ENCODE assay signal across 11 cellular contexts in the genomic region with DNA sequence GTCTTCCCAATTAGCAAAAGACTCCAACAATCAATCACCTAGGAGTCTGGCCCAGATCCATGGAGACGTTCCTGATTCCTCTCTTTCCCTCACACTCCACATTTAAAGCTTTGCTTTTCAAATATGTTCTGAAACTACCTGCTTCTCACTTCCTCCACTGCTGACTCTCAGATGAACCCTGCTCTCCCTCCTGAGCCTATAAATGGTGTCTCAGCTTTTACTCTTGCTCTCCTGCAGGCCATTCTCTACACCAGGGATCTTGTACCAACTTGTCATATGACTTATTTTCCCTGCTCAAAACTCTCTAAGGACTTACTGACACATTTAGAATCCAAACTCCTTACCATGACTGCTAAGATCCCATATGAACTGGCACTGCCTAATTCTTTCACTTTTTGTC.
DNase-seq lines count a peak whose midpoint lies in the region; ATAC-seq and TF ChIP-seq lines count a peak whose summit lies in the region.
"Had no signal": no experiment of that assay in that cellular context is flagged by ENCODE, and none has a peak within 500 bp of the region (broad histone marks: within the 10 kb centered on the region; RNA-seq: fewer than 3 reads in every experiment).

No MANE protein-coding gene starts in this region.

- intact Hi-C loops in heart right ventricle (cut with DNase I) = no loop called here

- H3K4me3 Mint-ChIP-seq in activated CD8-positive, alpha-beta T cell treated with anti-CD3 and anti-CD28 coated beads, Interleukin-2, amount 10 ng/mL, durations not matched to agents 7 days and 5 days = no peak overlapping the region
- H3K4me3 Mint-ChIP-seq: activated naive CD8-positive, alpha-beta T cell; CD4-positive, alpha-beta T cell had no signal

- H3K9me2 ChIP-seq in hepatocyte (replicated peaks; ENCODE audit: insufficient read depth) = no peaks in the 10 kb centered on the region

- no peaks in the 10 kb centered on the region for H4K20me1 ChIP-seq in OCI-LY3 (ENCODE audit: insufficient read depth, low read length)
- no peaks in the 10 kb centered on the region for H4K20me1 ChIP-seq in hepatocyte (ENCODE audit: insufficient read depth, poor library complexity, severe bottlenecking)

- H3K4me1 ChIP-seq in OCI-LY3 (ENCODE audit: low read length) = peaks cover 29% of the 10 kb centered on the region
- no peaks in the 10 kb centered on the region for H3K4me1 ChIP-seq in hepatocyte (ENCODE audit: insufficient read depth)
- peaks cover 0 to 12% (median 0%) of the 10 kb centered on the region in 9 donors for H3K4me1 ChIP-seq in heart right ventricle

- H3K79me2 ChIP-seq in OCI-LY3 (ENCODE audit: low read length) (no peaks in the 10 kb centered on the region), hepatocyte (no peaks in the 10 kb centered on the region)

- H2AFZ ChIP-seq in OCI-LY3 (ENCODE audit: low read depth, low read length) (no peak overlapping the region), hepatocyte (no peak overlapping the region)

- H3K4me2 ChIP-seq in OCI-LY3 (ENCODE audit: low read length) (peak overlapping the region; percentile 69), hepatocyte (no peak overlapping the region)

- CTCF ChIA-PET in activated CD8-positive, alpha-beta T cell treated with anti-CD3 and anti-CD28 coated beads, Interleukin-2, amount 10 ng/mL, durations not matched to agents 7 days and 5 days (lab: Charles Lee) = no interaction called here

- H3K9me3 ChIP-seq in OCI-LY3 (ENCODE audit: insufficient read depth, low read length) (no peaks in the 10 kb centered on the region), hepatocyte (ENCODE audit: low read depth) (no peaks in the 10 kb centered on the region), heart right ventricle (no peaks in the 10 kb centered on the region)

- 48% methylated on average over 1 of the region's 1 CpG for WGBS in hepatocyte (ENCODE audit: low lambda C conversion rate, missing lambda C conversion rate)
- 49 to 51% methylated on average over 1 of the region's 1 CpG for WGBS in heart right ventricle, 2 donors

- POLR2A ChIA-PET in activated CD8-positive, alpha-beta T cell treated with anti-CD3 and anti-CD28 coated beads, Interleukin-2, amount 10 ng/mL, durations not matched to agents 7 days and 5 days (lab: Charles Lee) = no interaction called here

- H3K36me3 ChIP-seq in OCI-LY3 (replicated peaks; ENCODE audit: low read depth, low read length) (no peaks in the 10 kb centered on the region), hepatocyte (replicated peaks; ENCODE audit: insufficient read depth, low read depth) (no peaks in the 10 kb centered on the region), heart right ventricle (no peaks in the 10 kb centered on the region)

- H3K27ac ChIP-seq in OCI-LY3 (ENCODE audit: low read length) = peak overlapping the region; percentile 37; the same call in 1 of the 2 replicates
- H3K27ac ChIP-seq in hepatocyte = no peak overlapping the region
- no peak overlapping the region for H3K27ac ChIP-seq in heart right ventricle

- no peaks in the 10 kb centered on the region for H3K4me1 Mint-ChIP-seq in activated CD8-positive, alpha-beta T cell treated with anti-CD3 and anti-CD28 coated beads, Interleukin-2, amount 10 ng/mL, durations not matched to agents 7 days and 5 days (ENCODE audit: low read depth)

- TF ChIP-seq CTCF in OCI-LY3 (IDR thresholded peaks at IDR 0.05; ENCODE audit: low read depth, low read length) (no peak), hepatocyte (IDR thresholded peaks at IDR 0.05; ENCODE audit: poor library complexity) (no peak), heart right ventricle (IDR thresholded peaks at IDR 0.05) (no peak)

- no peak overlapping the region for H3K9ac ChIP-seq in OCI-LY3 (ENCODE audit: low read length)

- no peaks in the 10 kb centered on the region for H3K36me3 Mint-ChIP-seq in activated CD8-positive, alpha-beta T cell treated with anti-CD3 and anti-CD28 coated beads, Interleukin-2, amount 10 ng/mL, durations not matched to agents 7 days and 5 days (ENCODE audit: low read depth)
- H3K36me3 Mint-ChIP-seq: activated naive CD8-positive, alpha-beta T cell had no signal

- H3K4me3 ChIP-seq in OCI-LY3 (ENCODE audit: low read length) (peak overlapping the region; percentile 50), hepatocyte (no peak overlapping the region), heart right ventricle (no peak overlapping the region)

- no peak overlapping the region for H3K27ac Mint-ChIP-seq in activated CD8-positive, alpha-beta T cell treated with anti-CD3 and anti-CD28 coated beads, Interleukin-2, amount 10 ng/mL, durations not matched to agents 7 days and 5 days
- H3K27ac Mint-ChIP-seq: activated naive CD8-positive, alpha-beta T cell; CD4-positive, alpha-beta T cell had no signal

- ATAC-seq in GM18508 (IDR thresholded peaks at IDR 0.05; ENCODE audit: insufficient read depth, unreplicated experiment) = peak; percentile 52
- ATAC-seq in GM21390 (IDR thresholded peaks at IDR 0.05; ENCODE audit: unreplicated experiment) = peak; percentile 62
- peak; percentile 62 for ATAC-seq in HG03045 (IDR thresholded peaks at IDR 0.05; ENCODE audit: unreplicated experiment)
- no peak for ATAC-seq in heart right ventricle
- ATAC-seq in activated CD8-positive, alpha-beta T cell treated with anti-CD3 and anti-CD28 coated beads, Interleukin-2, amount 10 ng/mL, durations not matched to agents 7 days and 5 days = no peak

- no peak for DNase-seq in hepatocyte (ENCODE audit: low spot score)
- DNase-seq in HuH-7 (ENCODE audit: low spot score) = no peak
- no peak for DNase-seq in heart right ventricle
- no peak for DNase-seq in activated CD8-positive, alpha-beta T cell treated with anti-CD3 and anti-CD28 coated beads, Interleukin-2, amount 10 ng/mL, durations not matched to agents 7 days and 5 days
- DNase-seq: CD4-positive, alpha-beta T cell; hypothalamus had no signal

- peaks cover 22% of the 10 kb centered on the region for H3K27me3 ChIP-seq in OCI-LY3 (ENCODE audit: low read depth, low read length)
- no peaks in the 10 kb centered on the region for H3K27me3 ChIP-seq in hepatocyte
- H3K27me3 ChIP-seq in heart right ventricle = no peaks in the 10 kb centered on the region

- H3K9me3 Mint-ChIP-seq in activated CD8-positive, alpha-beta T cell treated with anti-CD3 and anti-CD28 coated beads, Interleukin-2, amount 10 ng/mL, durations not matched to agents 7 days and 5 days (ENCODE audit: insufficient read depth) = no peaks in the 10 kb centered on the region
- H3K9me3 Mint-ChIP-seq: CD4-positive, alpha-beta T cell had no signal

- no peaks in the 10 kb centered on the region for H3K27me3 Mint-ChIP-seq in activated CD8-positive, alpha-beta T cell treated with anti-CD3 and anti-CD28 coated beads, Interleukin-2, amount 10 ng/mL, durations not matched to agents 7 days and 5 days (ENCODE audit: low read depth)
- H3K27me3 Mint-ChIP-seq: activated naive CD8-positive, alpha-beta T cell; CD4-positive, alpha-beta T cell had no signal

Comparison
In these comparisons a context has a peak if more than half of its experiments do, and no peak if none do; other contexts are left out.
1. ATAC-seq: peak in GM18508 (single experiment), GM21390 (single experiment) and HG03045 (single experiment); none in heart right ventricle (0 of 8) and activated CD8-positive, alpha-beta T cell treated with anti-CD3 and anti-CD28 coated beads, Interleukin-2, amount 10 ng/mL, durations not matched to agents 7 days and 5 days (single experiment).